ENCODE assay signal across 10 cellular contexts in genomic region chr15:94305133-94305532, GRCh38.
DNase-seq lines count a peak whose midpoint lies in the region; ATAC-seq and TF ChIP-seq lines count a peak whose summit lies in the region.
"Had no signal": no experiment of that assay in that cellular context is flagged by ENCODE, and none has a peak within 500 bp of the region (broad histone marks: within the 10 kb centered on the region; RNA-seq: fewer than 3 reads in every experiment).

No MANE protein-coding gene starts in this region.

- H3K4me1 Mint-ChIP-seq in activated CD4-positive, alpha-beta T cell treated with anti-CD3 and anti-CD28 coated beads, Interleukin-2, amount 10 ng/mL, durations not matched to agents 7 days and 5 days: peaks cover 47% of the 10 kb centered on the region
- peaks cover 81 to 95% of the 10 kb centered on the region in 2 donors for H3K4me1 Mint-ChIP-seq in natural killer cell treated with Interleukin-12 subunit alpha and Interleukin-12 subunit beta and Interleukin-15 and Interleukin-18, amount 100 ng/mL, for 72 hours (ENCODE audit: low read depth in 2 of 2)
- no peaks in the 10 kb centered on the region for H3K4me1 Mint-ChIP-seq in type B pancreatic cell (ENCODE audit: unreplicated experiment)

- H3K4me3 ChIP-seq in NB4 (ENCODE audit: low read depth, low read length): no peak overlapping the region
- H3K4me3 ChIP-seq: smooth muscle cell had no signal

- no peak overlapping the region for H3K4me3 Mint-ChIP-seq in activated CD4-positive, alpha-beta T cell treated with anti-CD3 and anti-CD28 coated beads, Interleukin-2, amount 10 ng/mL, durations not matched to agents 7 days and 5 days
- peak overlapping the region; percentile 82 for H3K4me3 Mint-ChIP-seq in natural killer cell treated with Interleukin-12 subunit alpha and Interleukin-12 subunit beta and Interleukin-15 and Interleukin-18, amount 100 ng/mL, for 72 hours
- H3K4me3 Mint-ChIP-seq in type B pancreatic cell: no peak overlapping the region

- CTCF ChIA-PET in activated CD4-positive, alpha-beta T cell treated with anti-CD3 and anti-CD28 coated beads, Interleukin-2, amount 10 ng/mL, durations not matched to agents 7 days and 5 days (lab: Charles Lee): interaction anchor here (0.8 to 2.9 kb wide), 3 partner anchors 14 to 19 kb away, joined by 4 to 12 read pairs (median 5); no protein-coding TSS in a partner anchor

- H3K27ac Mint-ChIP-seq in activated CD4-positive, alpha-beta T cell treated with anti-CD3 and anti-CD28 coated beads, Interleukin-2, amount 10 ng/mL, durations not matched to agents 7 days and 5 days: peak overlapping the region; percentile 77
- peak overlapping the region; percentile 95 to 99 for H3K27ac Mint-ChIP-seq in natural killer cell treated with Interleukin-12 subunit alpha and Interleukin-12 subunit beta and Interleukin-15 and Interleukin-18, amount 100 ng/mL, for 72 hours
- no peak overlapping the region for H3K27ac Mint-ChIP-seq in type B pancreatic cell

- peak; percentile 52 for DNase-seq in activated CD4-positive, alpha-beta T cell treated with anti-CD3 and anti-CD28 coated beads, Interleukin-2, amount 10 ng/mL, durations not matched to agents 7 days and 5 days
- no peak for DNase-seq in activated CD4-positive, alpha-beta T cell treated with anti-CD3 and anti-CD28 coated beads for 4 hours
- DNase-seq in NB4 (ENCODE audit: low read depth) (peak; percentile 72), type B pancreatic cell (ENCODE audit: extremely low spot score, unreplicated experiment) (no peak)
- DNase-seq in natural killer cell treated with Interleukin-12 subunit alpha and Interleukin-12 subunit beta and Interleukin-15 and Interleukin-18, amount 100 ng/mL, for 72 hours (ENCODE audit: low spot score): peak; percentile 87
- DNase-seq: ACHN had no signal

- peaks cover 20% of the 10 kb centered on the region for H3K9me3 Mint-ChIP-seq in activated CD4-positive, alpha-beta T cell treated with anti-CD3 and anti-CD28 coated beads, Interleukin-2, amount 10 ng/mL, durations not matched to agents 7 days and 5 days
- H3K9me3 Mint-ChIP-seq in natural killer cell treated with Interleukin-12 subunit alpha and Interleukin-12 subunit beta and Interleukin-15 and Interleukin-18, amount 100 ng/mL, for 72 hours: peaks cover 3% of the 10 kb centered on the region
- H3K9me3 Mint-ChIP-seq in type B pancreatic cell: peaks cover 7% of the 10 kb centered on the region

- peak; percentile 52 for ATAC-seq in HG02759 (IDR thresholded peaks at IDR 0.05; ENCODE audit: unreplicated experiment)
- ATAC-seq in natural killer cell treated with Interleukin-12 subunit alpha and Interleukin-12 subunit beta and Interleukin-15 and Interleukin-18, amount 100 ng/mL, for 72 hours: peak; percentile 84 to 90
- no peak for ATAC-seq in GM18502 (IDR thresholded peaks at IDR 0.05; ENCODE audit: poor library complexity, unreplicated experiment)
- ATAC-seq in GM21529 (IDR thresholded peaks at IDR 0.05; ENCODE audit: unreplicated experiment): no peak

- peaks cover 62% of the 10 kb centered on the region for H3K36me3 Mint-ChIP-seq in activated CD4-positive, alpha-beta T cell treated with anti-CD3 and anti-CD28 coated beads, Interleukin-2, amount 10 ng/mL, durations not matched to agents 7 days and 5 days (ENCODE audit: low read depth)
- peaks cover 72% of the 10 kb centered on the region for H3K36me3 Mint-ChIP-seq in natural killer cell treated with Interleukin-12 subunit alpha and Interleukin-12 subunit beta and Interleukin-15 and Interleukin-18, amount 100 ng/mL, for 72 hours
- peaks cover 10% of the 10 kb centered on the region for H3K36me3 Mint-ChIP-seq in type B pancreatic cell

- POLR2A ChIA-PET in activated CD4-positive, alpha-beta T cell treated with anti-CD3 and anti-CD28 coated beads, Interleukin-2, amount 10 ng/mL, durations not matched to agents 7 days and 5 days (lab: Charles Lee): no interaction called here

- TF ChIP-seq CTCF in NB4 (IDR thresholded peaks at IDR 0.05; ENCODE audit: low read depth, low read length) (no peak), type B pancreatic cell (conservative IDR thresholded peaks at IDR 0.05) (no peak)

- TF ChIP-seq POLR2A in NB4 (IDR thresholded peaks at IDR 0.05; ENCODE audit: extremely low read depth, insufficient read length): no peak

- no peaks in the 10 kb centered on the region for H3K27me3 Mint-ChIP-seq in activated CD4-positive, alpha-beta T cell treated with anti-CD3 and anti-CD28 coated beads, Interleukin-2, amount 10 ng/mL, durations not matched to agents 7 days and 5 days
- no peaks in the 10 kb centered on the region for H3K27me3 Mint-ChIP-seq in natural killer cell treated with Interleukin-12 subunit alpha and Interleukin-12 subunit beta and Interleukin-15 and Interleukin-18, amount 100 ng/mL, for 72 hours
- no peaks in the 10 kb centered on the region for H3K27me3 Mint-ChIP-seq in type B pancreatic cell

Comparison
In these comparisons a context has a peak if more than half of its experiments do, and no peak if none do; other contexts are left out.
1. DNase-seq: peak in activated CD4-positive, alpha-beta T cell treated with anti-CD3 and anti-CD28 coated beads, Interleukin-2, amount 10 ng/mL, durations not matched to agents 7 days and 5 days (single experiment), NB4 (single experiment) and natural killer cell treated with Interleukin-12 subunit alpha and Interleukin-12 subunit beta and Interleukin-15 and Interleukin-18, amount 100 ng/mL, for 72 hours (single experiment); none in activated CD4-positive, alpha-beta T cell treated with anti-CD3 and anti-CD28 coated beads for 4 hours (0 of 2) and type B pancreatic cell (single experiment).
2. ATAC-seq: peak in HG02759 (single experiment) and natural killer cell treated with Interleukin-12 subunit alpha and Interleukin-12 subunit beta and Interleukin-15 and Interleukin-18, amount 100 ng/mL, for 72 hours (2 of 2); none in GM18502 (single experiment) and GM21529 (single experiment).